ENCODE assay signal across 10 cellular contexts in genomic region chr15:52337198-52337853, GRCh38. TPM values are rescaled to one million over a fixed set of nuclear protein-coding genes. Genes with fewer than 3 reads are reported as not detected.
A peak's percentile ranks its signal among the peaks of the same experiment; 100 is the strongest.
DNase-seq lines count a peak whose midpoint lies in the region; ATAC-seq, FAIRE-seq and TF ChIP-seq lines count a peak whose summit lies in the region.
"Had no signal": no experiment of that assay in that cellular context is flagged by ENCODE, and none has a peak within 500 bp of the region (broad histone marks: within the 10 kb centered on the region; RNA-seq: fewer than 3 reads in every experiment).

No MANE protein-coding gene starts in this region.

- H3K9me3 Mint-ChIP-seq in neural progenitor cell, result no peaks in the 10 kb centered on the region

- intact Hi-C loops in esophagus squamous epithelium (cut with DNase I), result no loop called here
- intact Hi-C loops in spleen (cut with DNase I; ENCODE audit: low total_unique reads), result no loop called here

- no peaks in the 10 kb centered on the region for H3K27me3 ChIP-seq in neural progenitor cell
- no peaks in the 10 kb centered on the region for H3K27me3 ChIP-seq in esophagus squamous epithelium
- no peaks in the 10 kb centered on the region for H3K27me3 ChIP-seq in spleen (replicated peaks in 1 of 7)
- H3K27me3 ChIP-seq: Peyer's patch, testis had no signal

- WGBS in esophagus squamous epithelium, 2 donors, result 66 to 86% methylated on average over 5 of the region's 5 CpGs
- 76 to 88% (median 86%) methylated on average over 5 of the region's 5 CpGs for WGBS in spleen, 5 donors

- peak overlapping the region; percentile 11 for H3K27ac Mint-ChIP-seq in neural progenitor cell

- H3K9me3 ChIP-seq in neural progenitor cell (ENCODE audit: low read depth) (no peaks in the 10 kb centered on the region), esophagus squamous epithelium (no peaks in the 10 kb centered on the region), spleen (no peaks in the 10 kb centered on the region)
- H3K9me3 ChIP-seq: Peyer's patch, testis had no signal

- no peak overlapping the region for H2AFZ ChIP-seq in neural progenitor cell (replicated peaks)

- H3K4me1 ChIP-seq in neural progenitor cell (no peaks in the 10 kb centered on the region), esophagus squamous epithelium (peaks cover 0 to 9% (median 0%) of the 10 kb centered on the region in 3 donors), spleen (peaks cover 0 to 2% (median 0%) of the 10 kb centered on the region in 6 donors)
- H3K4me1 ChIP-seq: Peyer's patch, testis had no signal

- peaks cover 2% of the 10 kb centered on the region for H3K36me3 Mint-ChIP-seq in neural progenitor cell

- H3K4me1 Mint-ChIP-seq in neural progenitor cell, result peaks cover 18% of the 10 kb centered on the region

- no peak for TF ChIP-seq POLR2A in esophagus squamous epithelium (IDR thresholded peaks at IDR 0.05)
- no peak for TF ChIP-seq POLR2A in spleen (IDR thresholded peaks at IDR 0.05)

- DNase-seq in ELR (ENCODE audit: low read depth), result peak; percentile 81
- peak; percentile 53 for DNase-seq in RCC 7860 (ENCODE audit: low spot score)
- no peak for DNase-seq in epithelial cell of prostate (ENCODE audit: low read depth, low spot score)
- DNase-seq in neural progenitor cell (ENCODE audit: low spot score), result no peak
- no peak for DNase-seq in esophagus squamous epithelium (lab: John Stamatoyannopoulos, UW)
- no peak for DNase-seq in spleen
- DNase-seq: Peyer's patch, testis had no signal

- H3F3A ChIP-seq in neural progenitor cell (ENCODE audit: low read depth), result peaks cover 6% of the 10 kb centered on the region

- H3K27ac ChIP-seq in epithelial cell of prostate (peak overlapping the region; percentile 91), neural progenitor cell (no peak overlapping the region), esophagus squamous epithelium (no peak overlapping the region), spleen (no peak overlapping the region)
- H3K27ac ChIP-seq: Peyer's patch, testis had no signal

- H3K36me3 ChIP-seq in neural progenitor cell (no peaks in the 10 kb centered on the region), esophagus squamous epithelium (peaks cover 0 to 31% (median 0%) of the 10 kb centered on the region in 3 donors), spleen (peaks cover 0 to 74% (median 21%) of the 10 kb centered on the region in 6 donors)
- H3K36me3 ChIP-seq: Peyer's patch had no signal

- H3K9ac ChIP-seq in neural progenitor cell, result no peak overlapping the region

- H3K4me3 Mint-ChIP-seq in neural progenitor cell, result no peak overlapping the region

- H3K4me2 ChIP-seq in neural progenitor cell, result no peak overlapping the region

- peaks cover 2% of the 10 kb centered on the region for H3K27me3 Mint-ChIP-seq in neural progenitor cell (ENCODE audit: insufficient read depth, low read depth)

- ATAC-seq in HG03095 (IDR thresholded peaks at IDR 0.05; ENCODE audit: unreplicated experiment) (no peak), HG03280 (IDR thresholded peaks at IDR 0.05; ENCODE audit: unreplicated experiment) (no peak)

- H3K79me2 ChIP-seq in neural progenitor cell (ENCODE audit: low read depth), result no peaks in the 10 kb centered on the region

- TF ChIP-seq CTCF in neural progenitor cell (IDR thresholded peaks at IDR 0.05) (no peak), esophagus squamous epithelium (IDR thresholded peaks at IDR 0.05) (no peak), spleen (IDR thresholded peaks at IDR 0.05 in 8 of 11, conservative IDR thresholded peaks at IDR 0.05 in 3 of 11) (no peak)

- H3K4me3 ChIP-seq in neural progenitor cell (no peak overlapping the region), esophagus squamous epithelium (no peak overlapping the region), spleen (no peak overlapping the region)
- H3K4me3 ChIP-seq: Peyer's patch, testis had no signal

- FAIRE-seq in RCC 7860 (lab: Jason Lieb, UNC), result peak; percentile 85

- H4K20me1 ChIP-seq in neural progenitor cell (ENCODE audit: low read depth), result no peaks in the 10 kb centered on the region

RNA-seq across cellular contexts. Expression of gene MYO5C, which starts 41.7 kb away (rescaled TPM):
- total RNA-seq in neural progenitor cell (ENCODE audit: low replicate concordance) (22.3 and 24.1 TPM in 2 replicates), esophagus squamous epithelium (10 to 100 TPM; 17.8 to 25.5 (median 23.6) TPM), spleen (10 to 100 TPM in 6 of 7 donors, 1 to 10 TPM in 1; 6.2 to 23.4 (median 16.2) TPM)
- 1 to 10 TPM in 2 of 3 donors, under 1 TPM in 1; 0.53 to 2.2 (median 2.2) TPM for polyA plus RNA-seq in spleen

Comparison
In these comparisons a context has a peak if more than half of its experiments do, and no peak if none do; other contexts are left out.
1. DNase-seq: peak in ELR (single experiment) and RCC 7860 (single experiment); none in epithelial cell of prostate (single experiment), neural progenitor cell (single experiment), esophagus squamous epithelium (single experiment) and spleen (single experiment).